Comparison of ENCODE assay signal across 8 cellular contexts in genomic region chr14:31025335-31026075, GRCh38. TPM values are rescaled to one million over a fixed set of nuclear protein-coding genes. Genes with fewer than 3 reads are reported as not detected.
DNase-seq lines count a peak whose midpoint lies in the region; ATAC-seq and TF ChIP-seq lines count a peak whose summit lies in the region.

Gene AP4S1 (plus strand): TSS chr14:31025649. CDS start chr14:31066197, 40,548 bp downstream.

- H3K27ac ChIP-seq in H9 (ENCODE audit: insufficient read length, low read depth, low read length) = peak within 1 kb of the TSS; percentile 29
- peak within 1 kb of the TSS; percentile 96 for H3K27ac ChIP-seq in duodenal mucosa (ENCODE audit: low read depth, low read length)
- H3K27ac ChIP-seq in lung (ENCODE audit: low read depth in 1 of 2, low read length in 1 of 2) = peak within 1 kb of the TSS; percentile 92 to 99

- H4K8ac ChIP-seq in H9 (replicated peaks; ENCODE audit: insufficient read length, low read depth, low read length) = no peak within 1 kb of the TSS

- H2BK120ac ChIP-seq in H9 (ENCODE audit: low read depth, low read length, poor library complexity, severe bottlenecking) = no peak within 1 kb of the TSS

- peak within 1 kb of the TSS; percentile 22 for H4K91ac ChIP-seq in H9 (ENCODE audit: insufficient read length, low read depth, low read length)

- H4K20me1 ChIP-seq in H9 (ENCODE audit: control insufficient read depth, insufficient read depth, insufficient read length) = no peaks in the 10 kb centered on the region

- H4K5ac ChIP-seq in H9 (ENCODE audit: insufficient read length, low read depth, low read length) = peak within 1 kb of the TSS; percentile 39

- H3K27me3 Mint-ChIP-seq in H9 (ENCODE audit: low read depth) = no peaks in the 10 kb centered on the region

- peaks cover 12% of the 10 kb centered on the region for H3K23me2 ChIP-seq in H9 (ENCODE audit: insufficient read length, low read depth, low read length, poor library complexity, severe bottlenecking)

- H3K4me2 ChIP-seq in H9 (ENCODE audit: insufficient read depth, insufficient read length, low read length) = peak within 1 kb of the TSS; percentile 94

- no peak within 1 kb of the TSS for H2AFZ ChIP-seq in H9 (ENCODE audit: low read length)

- H3K23ac ChIP-seq in H9 (ENCODE audit: insufficient read length, low read depth, low read length) = no peak within 1 kb of the TSS

- peak within 1 kb of the TSS; percentile 76 for H2BK5ac ChIP-seq in H9 (ENCODE audit: insufficient read length, low read length)

- H3K4me3 Mint-ChIP-seq in H9 = peak within 1 kb of the TSS; percentile 74 to 91

- no peak within 1 kb of the TSS for H2BK15ac ChIP-seq in H9 (ENCODE audit: low read depth, low read length)

- H3K9me3 Mint-ChIP-seq in H9 = no peaks in the 10 kb centered on the region; a peak in 1 of 5 replicates

- H3K27me3 ChIP-seq in H9 (ENCODE audit: insufficient read depth, low read length) (no peaks in the 10 kb centered on the region), duodenal mucosa (ENCODE audit: control insufficient read depth in 1 of 2, insufficient read depth in 2 of 2, low read length in 2 of 2) (no peaks in the 10 kb centered on the region), lung (ENCODE audit: control insufficient read depth, insufficient read depth) (no peaks in the 10 kb centered on the region)

- peaks cover 6% of the 10 kb centered on the region for H3K79me1 ChIP-seq in H9 (ENCODE audit: insufficient read depth, low read depth, low read length, poor library complexity, severe bottlenecking)

- H3K4me1 Mint-ChIP-seq in H9 = peaks cover 19 to 39% of the 10 kb centered on the region in 2 experiments

- peaks cover 22% of the 10 kb centered on the region; the same call in 1 of the 2 replicates for H3K79me2 ChIP-seq in H9 (ENCODE audit: insufficient read depth, low read length)

- TF ChIP-seq CTCF in H9 (conservative IDR thresholded peaks at IDR 0.05) (no peak), lung (IDR thresholded peaks at IDR 0.05; ENCODE audit: control extremely low read depth, extremely low read depth) (no peak)

- no peak within 1 kb of the TSS for H2BK20ac ChIP-seq in H9 (ENCODE audit: low read depth, low read length, poor library complexity, severe bottlenecking)

- H3K9me3 ChIP-seq in H9 (ENCODE audit: control insufficient read depth, low read depth, low read length) (no peaks in the 10 kb centered on the region), duodenal mucosa (ENCODE audit: control insufficient read depth in 1 of 2, low read length in 2 of 2) (no peaks in the 10 kb centered on the region), lung (ENCODE audit: control insufficient read depth in 2 of 2, insufficient read depth in 1 of 2, low read length in 1 of 2) (no peaks in the 10 kb centered on the region)

- DNase-seq in Daoy (ENCODE audit: low read depth) = peak; percentile 38
- DNase-seq in H9 = peak; percentile 49
- peak; percentile 72 for DNase-seq in NCI-H2171 treated with DMSO at 0.1 percent for 48 hours (lab: John Stamatoyannopoulos, UW)
- DNase-seq in activated CD4-positive, alpha-beta T cell treated with anti-CD3 and anti-CD28 coated beads, Interleukin-2, amount 50 U/mL, for 48 hours = peak; percentile 55 to 59
- peak; percentile 40 for DNase-seq in lung (ENCODE audit: low spot score)
- peak; percentile 11 to 39 (median 19) for DNase-seq in stimulated activated CD4-positive, alpha-beta T cell treated with anti-CD3 and anti-CD28 coated beads, TNF-alpha, amount 100 ng/mL, for 24 hours (ENCODE audit: low read depth in 3 of 3)

- H3K36me3 ChIP-seq in duodenal mucosa (ENCODE audit: control insufficient read depth in 1 of 2, insufficient read depth in 2 of 2, low read length in 2 of 2) (peaks cover 0 to 2% of the 10 kb centered on the region in 2 donors), lung (ENCODE audit: control insufficient read depth in 2 of 2, insufficient read depth in 2 of 2, low read length in 2 of 2) (peaks cover 0 to 2% of the 10 kb centered on the region in 2 donors)

- H2AK5ac ChIP-seq in H9 (ENCODE audit: insufficient read length, low read length) = no peak within 1 kb of the TSS

- H3K4me1 ChIP-seq in H9 (ENCODE audit: insufficient read depth, low read length) (no peaks in the 10 kb centered on the region), duodenal mucosa (ENCODE audit: control insufficient read depth in 1 of 2, insufficient read depth in 2 of 2, low read length in 2 of 2) (peaks cover 10 to 17% of the 10 kb centered on the region in 2 donors), lung (ENCODE audit: control insufficient read depth in 2 of 2, insufficient read depth in 2 of 2, low read length in 2 of 2) (peaks cover 5 to 12% of the 10 kb centered on the region in 2 donors)

- H3K4me3 ChIP-seq in duodenal mucosa (ENCODE audit: low read depth in 1 of 2, low read length in 2 of 2) (peak within 1 kb of the TSS; percentile 95 to 96), lung (peak within 1 kb of the TSS; percentile 82)

- peaks cover 9 to 20% (median 15%) of the 10 kb centered on the region in 3 experiments; a peak in 6 of 7 replicates for H3K36me3 Mint-ChIP-seq in H9 (ENCODE audit: insufficient read depth in 1 of 3, low read depth in 3 of 3)

- H3K4ac ChIP-seq in H9 (ENCODE audit: low read depth, low read length) = no peak within 1 kb of the TSS; the same call in 1 of the 2 replicates

- H3K27ac Mint-ChIP-seq in H9 = peak within 1 kb of the TSS; percentile 93 to 99 (median 97)

- H3T11ph ChIP-seq in H9 (ENCODE audit: low read length) = no peak within 1 kb of the TSS

- peak within 1 kb of the TSS; percentile 99 for H3K14ac ChIP-seq in H9 (ENCODE audit: insufficient read depth, low read length)

- peak within 1 kb of the TSS; percentile 99 for H3K18ac ChIP-seq in H9 (ENCODE audit: insufficient read length, low read depth, low read length)

- peak within 1 kb of the TSS; percentile 93 for H3K9ac ChIP-seq in H9 (ENCODE audit: extremely low read depth, insufficient read length, low read length)
- peak within 1 kb of the TSS; percentile 95 to 97 for H3K9ac ChIP-seq in duodenal mucosa (ENCODE audit: low read depth in 1 of 2, low read length in 2 of 2)

- H3K56ac ChIP-seq in H9 (ENCODE audit: insufficient read length, low read depth, low read length) = no peak within 1 kb of the TSS

- no peak within 1 kb of the TSS for H2BK12ac ChIP-seq in H9 (ENCODE audit: insufficient read length, low read depth, low read length)

- no CpG with 5 or more reads among the region's 52 CpGs for WGBS in H9 (ENCODE audit: extremely low coverage, insufficient read length, low lambda C conversion rate)
- WGBS in lung, 2 donors = 0 to 1% methylated on average over 50 to 52 of the region's 52 CpGs

- ATAC-seq in lung (ENCODE audit: insufficient read depth, low FRiP score) = no peak
- ATAC-seq in HG03378 (IDR thresholded peaks at IDR 0.05; ENCODE audit: unreplicated experiment) = no peak

RNA-seq across cellular contexts. Expression of gene AP4S1, which starts in this region (rescaled TPM):
- total RNA-seq in Daoy (2014; rRNA removed; shearing (Covaris generic)) = 4.9 and 12.6 TPM in 2 replicates
- total RNA-seq in H9 (2021) (11.3 and 13.7 TPM in 2 replicates), lung (10 to 100 TPM in 1 of 2 donors, 1 to 10 TPM in 1; 7.1 to 10.7 TPM)
- polyA plus RNA-seq in lung = 1 to 10 TPM; 5.4 to 7.5 TPM

Comparison
In these comparisons a context has a peak if more than half of its experiments do, and no peak if none do; other contexts are left out.
1. DNase-seq: peak in every context shown above with its lines; median percentile 72 in NCI-H2171 treated with DMSO at 0.1 percent for 48 hours; 57 in activated CD4-positive, alpha-beta T cell treated with anti-CD3 and anti-CD28 coated beads, Interleukin-2, amount 50 U/mL, for 48 hours; 49 in H9; 40 in lung; 38 in Daoy; 19 in stimulated activated CD4-positive, alpha-beta T cell treated with anti-CD3 and anti-CD28 coated beads, TNF-alpha, amount 100 ng/mL, for 24 hours.
2. H3K27ac ChIP-seq: peak in every context shown above with its lines; median percentile 96 in duodenal mucosa; 96 in lung; 29 in H9.